Comparison of ENCODE assay signal across 1 cellular context in genomic region chr2:10471046-10471571, GRCh38.
TF ChIP-seq lines count a peak whose summit lies in the region.

No MANE protein-coding gene starts in this region.

TF ChIP-seq in K562, 482 proteins besides CTCF, POLR2A, EP300 and RAD21 (continued from another document and continues in another):
- TF ChIP-seq CHD7 (IDR thresholded peaks at IDR 0.05; ENCODE audit: low read depth, low read length) (no peak), CBFA2T3 (IDR thresholded peaks at IDR 0.05) (0 out of 2 replicates have a peak, but pooled peaks have one; percentile 36), ZNF436 (CRISPR knock-in tag; IDR thresholded peaks at IDR 0.05) (no peak), SMARCA5 (IDR thresholded peaks at IDR 0.05) (peak; percentile 97), TFE3 (CRISPR knock-in tag; IDR thresholded peaks at IDR 0.05) (no peak), CBX8 (IDR thresholded peaks at IDR 0.05; ENCODE audit: borderline replicate concordance, extremely low read depth, low read depth, low read length, poor library complexity, severe bottlenecking) (no peak), SMAD4 (CRISPR knock-in tag; conservative IDR thresholded peaks at IDR 0.05) (no peak), ZNF830 (CRISPR knock-in tag; IDR thresholded peaks at IDR 0.05) (no peak), TSHZ1 (CRISPR knock-in tag; IDR thresholded peaks at IDR 0.05) (no peak), GATAD2B (IDR thresholded peaks at IDR 0.05; ENCODE audit: borderline replicate concordance) (no peak), FOSL1 (tag; conservative IDR thresholded peaks at IDR 0.05) (0 out of 2 replicates have a peak, but pooled peaks have one; percentile 34), VEZF1 (CRISPR knock-in tag; IDR thresholded peaks at IDR 0.05) (peak; percentile 8; the same call in 1 of the 2 replicates), KAT7 (CRISPR knock-in tag; IDR thresholded peaks at IDR 0.05; ENCODE audit: borderline replicate concordance) (no peak), CTBP1 (IDR thresholded peaks at IDR 0.05; ENCODE audit: borderline replicate concordance) (no peak), RBM25 (IDR thresholded peaks at IDR 0.05; ENCODE audit: low read depth, low read length, severe bottlenecking) (peak; percentile 90), IFI16 (CRISPR knock-in tag; IDR thresholded peaks at IDR 0.05) (no peak), EWSR1 (IDR thresholded peaks at IDR 0.05; ENCODE audit: borderline replicate concordance, low read depth, partially characterized antibody) (no peak), CBFA2T2 (conservative IDR thresholded peaks at IDR 0.05) (peak; percentile 21; the same call in 1 of the 2 replicates), TAF9B (IDR thresholded peaks at IDR 0.05; ENCODE audit: partially characterized antibody) (no peak), PHF20 (IDR thresholded peaks at IDR 0.05; ENCODE audit: partially characterized antibody) (peak; percentile 28), HDAC1 (IDR thresholded peaks at IDR 0.05) (0 out of 4 replicates have a peak, but pooled peaks of 1 of the 2 experiments have one; percentile 32), TCF7L2 (IDR thresholded peaks at IDR 0.05; ENCODE audit: low read depth, low read length) (no peak), HOMEZ (CRISPR knock-in tag; IDR thresholded peaks at IDR 0.05) (no peak), NCOA4 (IDR thresholded peaks at IDR 0.05; ENCODE audit: partially characterized antibody) (peak; percentile 56), CC2D1A (IDR thresholded peaks at IDR 0.05) (0 out of 2 replicates have a peak, but pooled peaks have one; percentile 13), CHD4 (IDR thresholded peaks at IDR 0.05; ENCODE audit: insufficient read depth, insufficient replicate concordance, low read depth, low read length, poor library complexity, severe bottlenecking) (peak; percentile 99), ZBED1 (IDR thresholded peaks at IDR 0.05) (no peak), MCM2 (IDR thresholded peaks at IDR 0.05; ENCODE audit: low read depth) (no peak), ATF1 (CRISPR knock-in tag; IDR thresholded peaks at IDR 0.05) (no peak), ATF1 (tag; IDR thresholded peaks at IDR 0.05) (peak; percentile 34; the same call in 1 of the 2 replicates), KDM1A (IDR thresholded peaks at IDR 0.05) (peak; percentile 84 to 92; a peak in 3 of 4 replicates), HMBOX1 (IDR thresholded peaks at IDR 0.05) (0 out of 2 replicates have a peak, but pooled peaks have one; percentile 34), NRF1 (conservative IDR thresholded peaks at IDR 0.05 in 1 of 2, IDR thresholded peaks at IDR 0.05 in 1 of 2) (no peak), ZNF551 (CRISPR knock-in tag; IDR thresholded peaks at IDR 0.05) (no peak), MLLT1 (IDR thresholded peaks at IDR 0.05) (no peak), DACH1 (IDR thresholded peaks at IDR 0.05; ENCODE audit: partially characterized antibody) (peak; percentile 35), YY1 (IDR thresholded peaks at IDR 0.05; ENCODE audit: borderline replicate concordance in 1 of 3, control insufficient read depth in 1 of 3, extremely low read depth in 1 of 3, insufficient read depth in 3 of 3, insufficient read length in 1 of 3, insufficient replicate concordance in 2 of 3, low read depth in 1 of 3, low read length in 2 of 3) (peak in 1 of 3 experiments; percentile 8)
